32 cellular contexts compared by ENCODE assay signal in the genomic region with DNA sequence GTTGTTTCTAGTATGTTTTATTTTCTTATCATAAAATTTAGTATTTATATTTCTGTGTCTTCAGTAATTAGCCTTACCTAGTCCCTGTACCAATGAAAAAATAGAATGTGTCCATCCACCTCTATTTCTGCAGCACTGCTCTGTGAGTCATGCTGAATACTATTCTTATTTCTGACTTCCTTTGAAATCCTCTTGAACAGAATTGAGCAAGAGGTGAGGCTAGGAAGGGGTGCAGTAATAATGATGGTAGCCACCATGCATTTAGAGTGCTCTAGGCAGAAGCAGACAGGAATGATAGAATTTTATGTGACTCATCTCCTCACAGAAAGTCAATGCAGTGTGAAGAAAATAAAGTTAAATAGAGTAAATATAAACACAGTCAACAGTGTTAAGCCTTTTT. TPM values are rescaled to one million over a fixed set of nuclear protein-coding genes. Genes with fewer than 3 reads are reported as not detected.
A peak's percentile ranks its signal among the peaks of the same experiment; 100 is the strongest.
DNase-seq lines count a peak whose midpoint lies in the region; FAIRE-seq and TF ChIP-seq lines count a peak whose summit lies in the region.
"Had no signal": no experiment of that assay in that cellular context is flagged by ENCODE, and none has a peak within 500 bp of the region (broad histone marks: within the 10 kb centered on the region; RNA-seq: fewer than 3 reads in every experiment).

No MANE protein-coding gene starts in this region.

- H3K4me2 ChIP-seq in Karpas-422 (ENCODE audit: low read depth, low read length, poor library complexity, severe bottlenecking): no peak overlapping the region

- FAIRE-seq in G401.6 (lab: Jason Lieb, UNC): peak; percentile 8
- FAIRE-seq: HepG2 had no signal

- H3K4me1 ChIP-seq in Karpas-422 (ENCODE audit: low read length): peaks cover 5% of the 10 kb centered on the region
- H3K4me1 ChIP-seq: esophagus muscularis mucosa, suprapubic skin had no signal

- H3K36me3 Mint-ChIP-seq in activated naive CD4-positive, alpha-beta T cell treated with anti-CD3 and anti-CD28 coated beads for 36 hours (ENCODE audit: low read depth): no peaks in the 10 kb centered on the region
- H3K36me3 Mint-ChIP-seq: activated naive CD4-positive, alpha-beta T cell treated with anti-CD3 and anti-CD28 coated beads, Interleukin-2, amount 50 U/mL, for 24 hours; CD8-positive, alpha-beta T cell; stimulated activated naive B cell treated with anti-CD40 and anti-IgM and Interleukin-4, amounts not matched to agents 10 μg/mL and 1 μg/mL and 100 μg/mL, for 72 hours had no signal

- peak; percentile 6 for DNase-seq in Karpas-422
- DNase-seq in RPMI7951 (ENCODE audit: low read depth): peak; percentile 50
- peak; percentile 61 for DNase-seq in fibroblast of pulmonary artery (ENCODE audit: low read depth)
- DNase-seq in activated naive CD4-positive, alpha-beta T cell treated with anti-CD3 and anti-CD28 coated beads for 36 hours: no peak
- no peak for DNase-seq in DMS114 treated with DMSO at 0.1 percent for 48 hours (lab: John Stamatoyannopoulos, UW; ENCODE audit: unreplicated experiment)
- no peak for DNase-seq in D341Med (ENCODE audit: low spot score)
- no peak for DNase-seq in NCI-H1417 treated with DMSO at 0.1 percent for 48 hours (lab: John Stamatoyannopoulos, UW)
- DNase-seq: CD8-positive, alpha-beta T cell; DMS153; effector memory CD4-positive, alpha-beta T cell; GDM1; left ventricle myocardium superior; naive B cell; NCI-H1105 treated with DMSO at 0.1 percent for 48 hours; NCI-H2081; NCI-H345; stimulated activated naive B cell treated with anti-CD40 and anti-IgM and Interleukin-4, amounts not matched to agents 10 μg/mL and 1 μg/mL and 100 μg/mL, for 72 hours had no signal

- no peak overlapping the region for H3K27ac Mint-ChIP-seq in activated naive CD4-positive, alpha-beta T cell treated with anti-CD3 and anti-CD28 coated beads for 36 hours
- H3K27ac Mint-ChIP-seq: activated naive CD4-positive, alpha-beta T cell treated with anti-CD3 and anti-CD28 coated beads, Interleukin-2, amount 50 U/mL, for 24 hours; activated T-helper 1 cell treated with anti-CD3 and anti-CD28 coated beads, Interleukin-12 subunit alpha, Interleukin-12 subunit beta, Interleukin-2, Interleukin-4 antibody, amounts not matched to agents 30 ng/mL and 10 ng/mL and 1 ng/mL, durations not matched to agents 14 hours and 24 hours and 36 hours; B cell; CD8-positive, alpha-beta T cell; mesothelial cell of epicardium; progenitor cell of endocrine pancreas; stimulated activated naive B cell treated with anti-CD40 and anti-IgM and Interleukin-4, amounts not matched to agents 10 μg/mL and 1 μg/mL and 100 μg/mL, for 72 hours; WTC11 had no signal

- H4K20me1 ChIP-seq in Karpas-422 (ENCODE audit: insufficient read depth, low read depth, low read length): no peaks in the 10 kb centered on the region

- H3K79me2 ChIP-seq in Karpas-422 (ENCODE audit: low read length): no peaks in the 10 kb centered on the region

- intact Hi-C loops in activated naive CD4-positive, alpha-beta T cell treated with anti-CD3 and anti-CD28 coated beads for 36 hours (cut with micrococcal nuclease): no loop called here

- no peak overlapping the region for H2AFZ ChIP-seq in Karpas-422 (ENCODE audit: low read length)

- H3K9me2 ChIP-seq in Karpas-422 (replicated peaks; ENCODE audit: insufficient read depth, low read length): no peaks in the 10 kb centered on the region

- no peak overlapping the region for H3K4me3 Mint-ChIP-seq in activated naive CD4-positive, alpha-beta T cell treated with anti-CD3 and anti-CD28 coated beads for 36 hours
- H3K4me3 Mint-ChIP-seq: activated naive CD4-positive, alpha-beta T cell treated with anti-CD3 and anti-CD28 coated beads, Interleukin-2, amount 50 U/mL, for 24 hours; activated T-helper 1 cell treated with anti-CD3 and anti-CD28 coated beads, Interleukin-12 subunit alpha, Interleukin-12 subunit beta, Interleukin-2, Interleukin-4 antibody, amounts not matched to agents 30 ng/mL and 10 ng/mL and 1 ng/mL, durations not matched to agents 14 hours and 24 hours and 36 hours; B cell; CD8-positive, alpha-beta T cell; mesothelial cell of epicardium; naive B cell; stimulated activated naive B cell treated with anti-CD40 and anti-IgM and Interleukin-4, amounts not matched to agents 10 μg/mL and 1 μg/mL and 100 μg/mL, for 72 hours; WTC11 had no signal

- H3K9me3 Mint-ChIP-seq in activated naive CD4-positive, alpha-beta T cell treated with anti-CD3 and anti-CD28 coated beads for 36 hours: peaks cover 3% of the 10 kb centered on the region
- H3K9me3 Mint-ChIP-seq: activated naive CD4-positive, alpha-beta T cell treated with anti-CD3 and anti-CD28 coated beads, Interleukin-2, amount 50 U/mL, for 24 hours; activated T-helper 1 cell treated with anti-CD3 and anti-CD28 coated beads, Interleukin-12 subunit alpha, Interleukin-12 subunit beta, Interleukin-2, Interleukin-4 antibody, amounts not matched to agents 30 ng/mL and 10 ng/mL and 1 ng/mL, durations not matched to agents 14 hours and 24 hours and 36 hours; CD8-positive, alpha-beta T cell had no signal

- H3K4me3 ChIP-seq in Karpas-422 (ENCODE audit: low read length): no peak overlapping the region
- H3K4me3 ChIP-seq in fibroblast of pulmonary artery (replicated peaks; ENCODE audit: low read depth, low read length): no peak overlapping the region
- H3K4me3 ChIP-seq: cardiac muscle cell, coronary artery, esophagus muscularis mucosa, suprapubic skin had no signal

- no peaks in the 10 kb centered on the region for H3K9me3 ChIP-seq in Karpas-422 (ENCODE audit: low read length)
- H3K9me3 ChIP-seq: neutrophil, suprapubic skin had no signal

- no peaks in the 10 kb centered on the region for H3K4me1 Mint-ChIP-seq in activated naive CD4-positive, alpha-beta T cell treated with anti-CD3 and anti-CD28 coated beads for 36 hours (ENCODE audit: low read depth)
- H3K4me1 Mint-ChIP-seq: activated naive CD4-positive, alpha-beta T cell treated with anti-CD3 and anti-CD28 coated beads, Interleukin-2, amount 50 U/mL, for 24 hours; B cell; stimulated activated naive B cell treated with anti-CD40 and anti-IgM and Interleukin-4, amounts not matched to agents 10 μg/mL and 1 μg/mL and 100 μg/mL, for 72 hours; WTC11 had no signal

- H3K27ac ChIP-seq in Karpas-422 (ENCODE audit: low read length): no peak overlapping the region
- H3K27ac ChIP-seq: cardiac muscle cell, coronary artery, esophagus muscularis mucosa, neutrophil, suprapubic skin had no signal

- no peaks in the 10 kb centered on the region for H3K36me3 ChIP-seq in Karpas-422 (ENCODE audit: insufficient read depth, low read length)
- H3K36me3 ChIP-seq: cardiac muscle cell, esophagus muscularis mucosa, neutrophil, suprapubic skin had no signal

- no peaks in the 10 kb centered on the region for H3K27me3 ChIP-seq in Karpas-422 (ENCODE audit: low read length)
- H3K27me3 ChIP-seq: cardiac muscle cell, esophagus muscularis mucosa, neutrophil, suprapubic skin had no signal

- no peak overlapping the region for H3K9ac ChIP-seq in Karpas-422 (ENCODE audit: low read length)

- TF ChIP-seq CTCF in fibroblast of pulmonary artery (IDR thresholded peaks at IDR 0.05; ENCODE audit: low read length, missing control alignments): no peak

- peaks cover 12% of the 10 kb centered on the region for H3K27me3 Mint-ChIP-seq in activated naive CD4-positive, alpha-beta T cell treated with anti-CD3 and anti-CD28 coated beads for 36 hours (ENCODE audit: low read depth)
- H3K27me3 Mint-ChIP-seq: progenitor cell of endocrine pancreas had no signal

- CTCF ChIA-PET in activated naive CD4-positive, alpha-beta T cell treated with anti-CD3 and anti-CD28 coated beads for 36 hours (lab: Charles Lee): no interaction called here

RNA-seq across cellular contexts. Expression of a gene that starts 40.4 kb away (rescaled TPM):
- total RNA-seq in Karpas-422 (2014; rRNA removed; shearing (Covaris generic); ENCODE audit: low replicate concordance): not detected in 2 replicates
- not detected in 2 replicates for total RNA-seq in RPMI7951 (2014; rRNA removed; shearing (Covaris generic))
- total RNA-seq in activated naive CD4-positive, alpha-beta T cell treated with anti-CD3 and anti-CD28 coated beads for 36 hours: not detected
- total RNA-seq: activated T-helper 1 cell treated with anti-CD3 and anti-CD28 coated beads, Interleukin-12 subunit alpha, Interleukin-12 subunit beta, Interleukin-2, Interleukin-4 antibody, amounts not matched to agents 30 ng/mL and 10 ng/mL and 1 ng/mL, durations not matched to agents 14 hours and 24 hours and 36 hours; B cell; cardiac muscle cell; CD8-positive, alpha-beta T cell; esophagus muscularis mucosa; glomerular endothelial cell; HepG2; left ventricle myocardium superior; progenitor cell of endocrine pancreas; sciatic nerve; WTC11 had no signal

Comparison
In these comparisons a context has a peak if more than half of its experiments do, and no peak if none do; other contexts are left out.
1. DNase-seq: peak in Karpas-422 (single experiment), RPMI7951 (single experiment) and fibroblast of pulmonary artery (single experiment); none in activated naive CD4-positive, alpha-beta T cell treated with anti-CD3 and anti-CD28 coated beads for 36 hours (single experiment), DMS114 treated with DMSO at 0.1 percent for 48 hours (single experiment), D341Med (single experiment) and NCI-H1417 treated with DMSO at 0.1 percent for 48 hours (single experiment).